15 cellular contexts compared by ENCODE assay signal in the genomic region with DNA sequence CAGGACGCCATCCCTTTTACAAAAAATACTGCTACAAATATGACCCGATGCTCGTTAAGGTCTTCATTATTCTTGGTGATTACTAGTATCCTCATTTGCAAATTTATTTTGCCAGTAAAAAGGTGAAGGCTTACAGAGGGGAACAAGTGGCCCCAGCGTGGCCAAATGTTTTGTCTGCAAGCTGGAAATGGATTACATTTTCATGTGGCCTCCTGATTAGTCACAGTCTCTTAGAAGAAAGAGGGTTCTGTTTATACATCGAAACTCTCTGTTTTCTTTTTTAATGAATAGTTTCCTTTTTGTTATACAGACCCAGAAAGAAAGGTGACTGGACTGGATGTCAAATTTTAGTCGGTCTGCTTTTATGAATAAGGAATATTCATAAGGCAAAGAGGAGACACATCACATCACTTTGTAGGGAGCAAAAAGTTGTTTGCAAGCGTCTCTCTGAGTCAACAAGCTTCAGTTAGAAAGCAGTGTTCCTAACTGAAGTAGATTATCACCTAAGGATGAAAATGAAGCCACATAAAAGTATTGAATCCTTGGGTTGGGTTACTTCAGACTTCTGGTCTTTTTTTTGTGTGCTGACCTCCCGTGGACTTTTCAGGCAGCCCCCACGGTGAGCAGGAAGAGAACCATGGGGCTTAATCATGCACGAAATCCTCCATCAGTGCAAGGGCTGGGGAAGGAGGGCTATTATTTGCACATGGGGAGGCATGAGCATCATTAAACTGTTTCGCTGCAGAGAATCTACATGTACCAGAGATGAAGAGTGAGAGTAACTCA.
"Had no signal": no experiment of that assay in that cellular context is flagged by ENCODE, and none has a peak within 500 bp of the region (broad histone marks: within the 10 kb centered on the region; RNA-seq: fewer than 3 reads in every experiment).

No MANE protein-coding gene starts in this region.

- H3K9me3 Mint-ChIP-seq: activated B cell treated with CpG ODN at 0.5 μM for 24 hours; activated CD4-positive, alpha-beta T cell treated with anti-CD3 and anti-CD28 coated beads, Interleukin-2, amount 10 ng/mL, durations not matched to agents 24 days and 14 days; activated T-helper 2 cell treated with anti-CD3 and anti-CD28 coated beads, Interferon-gamma antibody, Interleukin-2, Interleukin-4, amounts not matched to agents 10 μg/mL and 5 μg/mL and 100 μg/mL, durations not matched to agents 14 hours and 24 hours and 36 hours; stimulated activated naive CD8-positive, alpha-beta T cell treated with anti-CD3 and anti-CD28 coated beads, Interleukin-15, Interleukin-2, amounts not matched to agents 100 ng/mL and 50 ng/mL, for 24 hours had no signal

- H3K4me1 Mint-ChIP-seq: activated B cell treated with CpG ODN at 0.5 μM for 24 hours; activated CD4-positive, alpha-beta T cell treated with anti-CD3 and anti-CD28 coated beads, Interleukin-2, amount 10 ng/mL, durations not matched to agents 24 days and 14 days; naive thymus-derived CD8-positive, alpha-beta T cell had no signal

- H3K27ac Mint-ChIP-seq: activated B cell treated with CpG ODN at 0.5 μM for 24 hours; activated CD4-positive, alpha-beta T cell treated with anti-CD3 and anti-CD28 coated beads, Interleukin-2, amount 10 ng/mL, durations not matched to agents 24 days and 14 days; activated T-helper 2 cell treated with anti-CD3 and anti-CD28 coated beads, Interferon-gamma antibody, Interleukin-2, Interleukin-4, amounts not matched to agents 10 μg/mL and 5 μg/mL and 100 μg/mL, durations not matched to agents 14 hours and 24 hours and 36 hours; naive thymus-derived CD8-positive, alpha-beta T cell; stimulated activated naive CD8-positive, alpha-beta T cell treated with anti-CD3 and anti-CD28 coated beads, Interleukin-15, Interleukin-2, amounts not matched to agents 100 ng/mL and 50 ng/mL, for 24 hours had no signal

- H3K9me3 ChIP-seq: mucosa of descending colon had no signal

- H3K27me3 ChIP-seq: brain microvascular endothelial cell had no signal

- H3K27ac ChIP-seq: brain microvascular endothelial cell had no signal

- H3K27me3 Mint-ChIP-seq: activated B cell treated with CpG ODN at 0.5 μM for 24 hours; activated CD4-positive, alpha-beta T cell treated with anti-CD3 and anti-CD28 coated beads, Interleukin-2, amount 10 ng/mL, durations not matched to agents 24 days and 14 days; stimulated activated naive CD8-positive, alpha-beta T cell treated with anti-CD3 and anti-CD28 coated beads, Interleukin-15, Interleukin-2, amounts not matched to agents 100 ng/mL and 50 ng/mL, for 24 hours had no signal

- DNase-seq: activated B cell treated with CpG ODN at 0.5 μM for 24 hours; activated CD4-positive, alpha-beta T cell treated with anti-CD3 and anti-CD28 coated beads, Interleukin-2, amount 10 ng/mL, durations not matched to agents 24 days and 14 days; activated naive CD4-positive, alpha-beta T cell treated with anti-CD3 and anti-CD28 coated beads, Interleukin-2, amount 50 U/mL, for 16 hours; brain microvascular endothelial cell; cerebellar nuclear complex; dermis blood vessel endothelial cell; glutamatergic neuron; left colon; mucosa of descending colon; naive thymus-derived CD8-positive, alpha-beta T cell; stimulated activated CD4-positive, alpha-beta T cell treated with anti-CD3 and anti-CD28 coated beads, Interleukin-4, amount 100 ng/mL, for 1 hour; stimulated activated CD8-positive, alpha-beta memory T cell treated with anti-CD3 and anti-CD28 coated beads, Interleukin-4, amount 100 ng/mL, for 48 hours; T-helper 1 cell had no signal

- ATAC-seq: left colon; mucosa of descending colon; naive thymus-derived CD8-positive, alpha-beta T cell had no signal

- H3K36me3 ChIP-seq: brain microvascular endothelial cell had no signal

- H3K4me3 Mint-ChIP-seq: activated B cell treated with CpG ODN at 0.5 μM for 24 hours; activated CD4-positive, alpha-beta T cell treated with anti-CD3 and anti-CD28 coated beads, Interleukin-2, amount 10 ng/mL, durations not matched to agents 24 days and 14 days; naive thymus-derived CD8-positive, alpha-beta T cell; stimulated activated naive CD8-positive, alpha-beta T cell treated with anti-CD3 and anti-CD28 coated beads, Interleukin-15, Interleukin-2, amounts not matched to agents 100 ng/mL and 50 ng/mL, for 24 hours had no signal

- H3K4me3 ChIP-seq: mucosa of descending colon had no signal
